In genomic region chr14:73231874-73232851, GRCh38 we compare ENCODE assay signal across 10 cellular contexts. TPM values are rescaled to one million over a fixed set of nuclear protein-coding genes. Genes with fewer than 3 reads are reported as not detected.
DNase-seq lines count a peak whose midpoint lies in the region; FAIRE-seq and TF ChIP-seq lines count a peak whose summit lies in the region.
"Had no signal": no experiment of that assay in that cellular context is flagged by ENCODE, and none has a peak within 500 bp of the region (broad histone marks: within the 10 kb centered on the region; RNA-seq: fewer than 3 reads in every experiment).

No MANE protein-coding gene starts in this region.

- DNase-seq in DMS53 (lab: John Stamatoyannopoulos, UW): peak; percentile 43
- no peak for DNase-seq in DMS53 treated with DMSO at 0.1 percent for 48 hours (lab: John Stamatoyannopoulos, UW; ENCODE audit: unreplicated experiment)
- DNase-seq in NCI-H524 (lab: John Stamatoyannopoulos, UW): peak; percentile 75 to 92
- DNase-seq in endodermal cell: peak; percentile 93
- no peak for DNase-seq in progenitor cell of endocrine pancreas (ENCODE audit: low spot score, unreplicated experiment)
- no peak for DNase-seq in H54 (ENCODE audit: insufficient read length, low spot score)
- DNase-seq in C1 segment of cervical spinal cord (lab: John Stamatoyannopoulos, UW): no peak
- no peak for DNase-seq in GOT3 (lab: John Stamatoyannopoulos, UW)
- DNase-seq: NK-92 treated with Interleukin-12 subunit alpha and Interleukin-12 subunit beta, amount 100 ng/mL, for 24 hours; stimulated activated CD4-positive, alpha-beta T cell treated with anti-CD3 and anti-CD28 coated beads, Interleukin-2, amount 100 ng/mL, for 48 hours had no signal

- H3K9me3 Mint-ChIP-seq in endodermal cell (no peaks in the 10 kb centered on the region), progenitor cell of endocrine pancreas (ENCODE audit: low read depth) (no peaks in the 10 kb centered on the region)

- H3K4me1 ChIP-seq in endodermal cell (ENCODE audit: control insufficient read depth, insufficient read depth, low read length): peaks cover 34% of the 10 kb centered on the region

- peaks cover 3% of the 10 kb centered on the region for H3K36me3 ChIP-seq in endodermal cell (ENCODE audit: control insufficient read depth, insufficient read depth, low read length)

- H3K9ac ChIP-seq in endodermal cell (ENCODE audit: extremely low read depth, low read length, poor library complexity, severe bottlenecking): no peak overlapping the region

- WGBS in endodermal cell (ENCODE audit: insufficient coverage in 1 of 2, insufficient read length in 1 of 2), 2 experiments: 81 to 83% methylated on average over 14 to 20 of the region's 20 CpGs

- no peak overlapping the region for H3K27ac ChIP-seq in endodermal cell (ENCODE audit: low read depth, low read length)

- H3K4me1 Mint-ChIP-seq in endodermal cell (peaks cover 48% of the 10 kb centered on the region), progenitor cell of endocrine pancreas (ENCODE audit: low read depth) (peaks cover 20% of the 10 kb centered on the region)

- no peak for FAIRE-seq in H54 (lab: Jason Lieb, UNC)

- H3K36me3 Mint-ChIP-seq in endodermal cell (ENCODE audit: low read depth) (peaks cover 3% of the 10 kb centered on the region), progenitor cell of endocrine pancreas (ENCODE audit: insufficient read depth) (peaks cover 2% of the 10 kb centered on the region)

- H3K9me3 ChIP-seq in endodermal cell (ENCODE audit: control insufficient read depth, low read length): no peaks in the 10 kb centered on the region

- H3K27ac Mint-ChIP-seq in endodermal cell (peak overlapping the region; percentile 38), progenitor cell of endocrine pancreas (no peak overlapping the region)

- H3K4me3 ChIP-seq in endodermal cell (ENCODE audit: low read length): no peak overlapping the region

- H3K4me3 Mint-ChIP-seq in endodermal cell (no peak overlapping the region), progenitor cell of endocrine pancreas (ENCODE audit: low read depth) (no peak overlapping the region)

- no peak for TF ChIP-seq POLR2A in H54 (IDR thresholded peaks at IDR 0.05; ENCODE audit: low read depth, low read length)

- H3K27me3 Mint-ChIP-seq in endodermal cell (ENCODE audit: insufficient read depth) (peaks cover 30% of the 10 kb centered on the region), progenitor cell of endocrine pancreas (peaks cover 50% of the 10 kb centered on the region)

- TF ChIP-seq CTCF in endodermal cell (conservative IDR thresholded peaks at IDR 0.05): peak; percentile 89
- peak; percentile 65 for TF ChIP-seq CTCF in progenitor cell of endocrine pancreas (IDR thresholded peaks at IDR 0.05; ENCODE audit: unreplicated experiment)

- peaks cover 11% of the 10 kb centered on the region for H3K27me3 ChIP-seq in endodermal cell (ENCODE audit: control insufficient read depth, insufficient read depth, low read length, poor library complexity, severe bottlenecking)

RNA-seq across cellular contexts. Expression of gene PAPLN, which starts 5.1 kb away (rescaled TPM):
- total RNA-seq in endodermal cell: 10 to 100 TPM; 18.4 to 20.1 TPM
- polyA plus RNA-seq in endodermal cell (2013, experiment 1 of 2): 9.0 TPM
- polyA plus RNA-seq in endodermal cell (2013, experiment 2 of 2): 7.8 TPM
- total RNA-seq in progenitor cell of endocrine pancreas: 2.0 and 2.7 TPM in 2 replicates

Comparison
In these comparisons a context has a peak if more than half of its experiments do, and no peak if none do; other contexts are left out.
1. DNase-seq: peak in DMS53 (single experiment), NCI-H524 (2 of 2) and endodermal cell (single experiment); none in DMS53 treated with DMSO at 0.1 percent for 48 hours (single experiment), progenitor cell of endocrine pancreas (single experiment), H54 (single experiment), C1 segment of cervical spinal cord (0 of 14) and GOT3 (single experiment).